1 cellular context compared by ENCODE assay signal in genomic region chrX:104712515-104712914, GRCh38.
TF ChIP-seq lines count a peak whose summit lies in the region.

No MANE protein-coding gene starts in this region.

TF ChIP-seq in H1, 55 proteins besides CTCF, POLR2A, EP300 and RAD21:
- TF ChIP-seq BCL11A (IDR thresholded peaks at IDR 0.05; ENCODE audit: low read depth in 2 of 2, low read length in 2 of 2), result no peak
- TF ChIP-seq TEAD4 (IDR thresholded peaks at IDR 0.05; ENCODE audit: low read depth, low read length), result no peak
- no peak for TF ChIP-seq HDAC6 (IDR thresholded peaks at IDR 0.05; ENCODE audit: low read depth, low read length)
TF ChIP-seq in H1: peak in this region for 0.
